Comparison of ENCODE assay signal across 8 cellular contexts in genomic region chr13:28493740-28494536, GRCh38. TPM values are rescaled to one million over a fixed set of nuclear protein-coding genes. Genes with fewer than 3 reads are reported as not detected.
DNase-seq lines count a peak whose midpoint lies in the region; ATAC-seq, FAIRE-seq and TF ChIP-seq lines count a peak whose summit lies in the region.

No MANE protein-coding gene starts in this region.

- POLR2A ChIA-PET in OCI-LY7 (lab: Charles Lee) = no interaction called here

- H3K4me3 ChIP-seq in skin epidermis (peak overlapping the region; percentile 33 to 48 (median 42)), OCI-LY7 (ENCODE audit: low read depth, low read length, poor library complexity, severe bottlenecking) (no peak overlapping the region)

- H3K27me3 Mint-ChIP-seq in T-helper 17 cell = peaks cover 68% of the 10 kb centered on the region

- no peaks in the 10 kb centered on the region for H3K4me1 ChIP-seq in OCI-LY7 (ENCODE audit: insufficient read depth, low read length, poor library complexity, severe bottlenecking)

- H3K79me2 ChIP-seq in OCI-LY7 (ENCODE audit: insufficient read depth, low read depth, low read length) = no peaks in the 10 kb centered on the region

- no peaks in the 10 kb centered on the region for H3K9me3 ChIP-seq in T-helper 17 cell (ENCODE audit: control insufficient read depth, low read length, poor library complexity, severe bottlenecking)
- no peaks in the 10 kb centered on the region for H3K9me3 ChIP-seq in OCI-LY7 (ENCODE audit: low read length)

- no peak overlapping the region for H2AFZ ChIP-seq in OCI-LY7 (ENCODE audit: low read length)

- intact Hi-C loops in left ventricle myocardium superior (cut with micrococcal nuclease) (no loop called here), OCI-LY7 (cut with micrococcal nuclease; ENCODE audit: unreplicated experiment) (no loop called here)

- ATAC-seq in T-helper 17 cell (no peak), left ventricle myocardium superior (peak; percentile 32), HG03139 (IDR thresholded peaks at IDR 0.05; ENCODE audit: unreplicated experiment) (no peak)

- TF ChIP-seq POLR2A in GM12891 (IDR thresholded peaks at IDR 0.05; ENCODE audit: low read depth, low read length) = no peak

- H3K36me3 ChIP-seq in OCI-LY7 (ENCODE audit: insufficient read depth, low read length) = no peaks in the 10 kb centered on the region

- no peaks in the 10 kb centered on the region for H3K4me1 Mint-ChIP-seq in T-helper 17 cell

- TF ChIP-seq CTCF in OCI-LY7 (conservative IDR thresholded peaks at IDR 0.05; ENCODE audit: low read length) = no peak

- peak overlapping the region; percentile 69 for H3K4me3 Mint-ChIP-seq in T-helper 17 cell

- H4K20me1 ChIP-seq in OCI-LY7 (ENCODE audit: insufficient read depth, low read length) = no peaks in the 10 kb centered on the region

- H3K27ac Mint-ChIP-seq in T-helper 17 cell = no peak overlapping the region

- no peak for FAIRE-seq in GM12891 (lab: Jason Lieb, UNC)

- no peaks in the 10 kb centered on the region for H3K9me2 ChIP-seq in OCI-LY7 (ENCODE audit: insufficient read depth, low read length)

- DNase-seq in GM12891 (ENCODE audit: insufficient read length, low spot score) (peak; percentile 32), T-helper 17 cell (no peak), left ventricle myocardium superior (peak; percentile 39), OCI-LY7 (ENCODE audit: low spot score) (no peak), GM19240 (ENCODE audit: insufficient read length, low spot score) (no peak), DMS114 treated with DMSO at 0.1 percent for 48 hours (lab: John Stamatoyannopoulos, UW; ENCODE audit: unreplicated experiment) (no peak)

- no peak overlapping the region for H3K4me2 ChIP-seq in OCI-LY7 (ENCODE audit: low read length)

- CTCF ChIA-PET in OCI-LY7 (lab: Charles Lee; ENCODE audit: unreplicated experiment) = no interaction called here

- BruUV-seq in OCI-LY7 (replicated peaks; lab: Mats Ljungman, UMichigan) = no TSS peak

- peaks cover 6% of the 10 kb centered on the region for H3K36me3 Mint-ChIP-seq in T-helper 17 cell (ENCODE audit: low read depth)

- H3K27ac ChIP-seq in skin epidermis = peak overlapping the region in 14 of 21 experiments; percentile 1 to 76 (median 37)
- no peak overlapping the region for H3K27ac ChIP-seq in OCI-LY7 (ENCODE audit: low read depth, low read length, poor library complexity, severe bottlenecking)

TF ChIP-seq in GM12891, 5 proteins besides CTCF, POLR2A, EP300 and RAD21:
- no peak for TF ChIP-seq TAF1 (IDR thresholded peaks at IDR 0.05; ENCODE audit: low read depth, low read length)
- no peak for TF ChIP-seq PAX5 (IDR thresholded peaks at IDR 0.05; ENCODE audit: insufficient read depth, low read length, severe bottlenecking)
- TF ChIP-seq POU2F2 (IDR thresholded peaks at IDR 0.05; ENCODE audit: low read depth, low read length) = no peak
- no peak for TF ChIP-seq SPI1 (IDR thresholded peaks at IDR 0.05; ENCODE audit: low read depth, low read length)
- no peak for TF ChIP-seq POLR2AphosphoS5 (IDR thresholded peaks at IDR 0.05; ENCODE audit: low read depth, low read length)

RNA-seq across cellular contexts. Expression of gene FLT1, which starts 1.0 kb away (rescaled TPM):
- polyA plus RNA-seq in GM12891 (2012; ENCODE audit: low read depth, missing spikeins) = 0.55 TPM
- total RNA-seq in T-helper 17 cell = under 1 TPM; 0.27 to 0.42 TPM
- 46.1 TPM for total RNA-seq in left ventricle myocardium superior
- 2.0 and 2.5 TPM in 2 replicates for total RNA-seq in OCI-LY7 (2014; rRNA removed; shearing (Covaris generic))
- 1.6 and 2.3 TPM in 2 replicates for total RNA-seq in OCI-LY7 (2022)

Comparison
In these comparisons a context has a peak if more than half of its experiments do, and no peak if none do; other contexts are left out.
1. DNase-seq: peak in GM12891 (single experiment) and left ventricle myocardium superior (single experiment); none in T-helper 17 cell (0 of 3), OCI-LY7 (single experiment), GM19240 (single experiment) and DMS114 treated with DMSO at 0.1 percent for 48 hours (single experiment).
2. RNA of gene FLT1, which starts 1.0 kb away (total RNA-seq): 46.1 TPM in left ventricle myocardium superior (single experiment); 1.6 to 2.5 TPM in OCI-LY7 and 0.27 to 0.42 TPM in T-helper 17 cell; every median in the first group is over 10 times any median in the second.